ENCODE assay signal across 1 cellular context in the genomic region with DNA sequence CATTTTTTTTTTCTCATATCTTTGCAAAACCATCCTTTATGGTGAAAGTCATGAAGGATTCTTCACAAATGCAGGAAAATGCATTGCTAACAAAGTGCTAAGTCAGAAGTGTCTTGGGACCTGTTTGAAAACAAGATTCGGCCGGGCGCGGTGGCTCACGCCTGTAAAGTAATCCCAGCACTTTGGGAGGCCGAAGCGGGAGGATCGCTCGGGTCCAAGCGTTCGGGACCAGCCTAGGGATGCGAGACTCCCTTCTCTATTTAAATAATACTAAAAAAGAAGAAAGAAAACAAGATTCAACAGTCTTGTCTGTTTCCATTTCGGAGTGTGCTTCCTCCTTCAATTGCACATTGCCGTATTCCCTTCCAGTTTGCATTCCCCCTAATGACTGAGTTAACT.
TF ChIP-seq lines count a peak whose summit lies in the region.

No MANE protein-coding gene starts in this region.

TF ChIP-seq in HCT116, 20 proteins besides CTCF, POLR2A, EP300 and RAD21 (continued from another document):
- TF ChIP-seq, protein P1, sequence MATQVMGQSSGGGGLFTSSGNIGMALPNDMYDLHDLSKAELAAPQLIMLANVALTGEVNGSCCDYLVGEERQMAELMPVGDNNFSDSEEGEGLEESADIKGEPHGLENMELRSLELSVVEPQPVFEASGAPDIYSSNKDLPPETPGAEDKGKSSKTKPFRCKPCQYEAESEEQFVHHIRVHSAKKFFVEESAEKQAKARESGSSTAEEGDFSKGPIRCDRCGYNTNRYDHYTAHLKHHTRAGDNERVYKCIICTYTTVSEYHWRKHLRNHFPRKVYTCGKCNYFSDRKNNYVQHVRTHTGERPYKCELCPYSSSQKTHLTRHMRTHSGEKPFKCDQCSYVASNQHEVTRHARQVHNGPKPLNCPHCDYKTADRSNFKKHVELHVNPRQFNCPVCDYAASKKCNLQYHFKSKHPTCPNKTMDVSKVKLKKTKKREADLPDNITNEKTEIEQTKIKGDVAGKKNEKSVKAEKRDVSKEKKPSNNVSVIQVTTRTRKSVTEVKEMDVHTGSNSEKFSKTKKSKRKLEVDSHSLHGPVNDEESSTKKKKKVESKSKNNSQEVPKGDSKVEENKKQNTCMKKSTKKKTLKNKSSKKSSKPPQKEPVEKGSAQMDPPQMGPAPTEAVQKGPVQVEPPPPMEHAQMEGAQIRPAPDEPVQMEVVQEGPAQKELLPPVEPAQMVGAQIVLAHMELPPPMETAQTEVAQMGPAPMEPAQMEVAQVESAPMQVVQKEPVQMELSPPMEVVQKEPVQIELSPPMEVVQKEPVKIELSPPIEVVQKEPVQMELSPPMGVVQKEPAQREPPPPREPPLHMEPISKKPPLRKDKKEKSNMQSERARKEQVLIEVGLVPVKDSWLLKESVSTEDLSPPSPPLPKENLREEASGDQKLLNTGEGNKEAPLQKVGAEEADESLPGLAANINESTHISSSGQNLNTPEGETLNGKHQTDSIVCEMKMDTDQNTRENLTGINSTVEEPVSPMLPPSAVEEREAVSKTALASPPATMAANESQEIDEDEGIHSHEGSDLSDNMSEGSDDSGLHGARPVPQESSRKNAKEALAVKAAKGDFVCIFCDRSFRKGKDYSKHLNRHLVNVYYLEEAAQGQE (IDR thresholded peaks at IDR 0.05; ENCODE audit: low read depth), result no peak
